In the genomic region with DNA sequence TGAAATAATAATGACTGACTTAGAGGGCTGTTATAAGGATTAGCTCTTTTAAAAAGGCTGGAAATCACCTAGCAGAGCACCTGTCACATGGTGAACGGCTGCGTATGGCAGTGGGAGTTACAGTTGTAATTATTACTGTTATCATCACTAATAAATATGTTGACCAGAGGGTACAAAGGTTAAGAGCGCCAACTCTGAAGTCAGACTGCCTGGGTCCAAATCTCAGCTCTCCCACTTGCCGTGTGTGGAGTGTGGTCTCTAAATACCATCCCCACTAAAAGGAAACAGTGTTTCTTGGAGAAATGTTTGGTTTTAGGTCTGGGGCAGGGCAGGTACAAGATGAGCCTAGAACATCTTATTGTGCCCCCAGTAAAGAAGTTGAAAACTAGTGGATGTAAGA, we compare ENCODE assay signal across 29 cellular contexts.
"Had no signal": no experiment of that assay in that cellular context is flagged by ENCODE, and none has a peak within 500 bp of the region (broad histone marks: within the 10 kb centered on the region; RNA-seq: fewer than 3 reads in every experiment).

No MANE protein-coding gene starts in this region.

- FAIRE-seq: astrocyte, bronchial epithelial cell, colon, endometrium, endothelial cell of umbilical vein, frontal cortex had no signal

- H3K27ac ChIP-seq: brain microvascular endothelial cell, epithelial cell of prostate had no signal

- DNase-seq: activated CD4-positive, alpha-beta memory T cell treated with anti-CD3 and anti-CD28 coated beads, Interleukin-2, amount 10 ng/mL, durations not matched to agents 7 days and 5 days; activated CD4-positive, alpha-beta T cell treated with anti-CD3 and anti-CD28 coated beads for 1 hour; activated CD4-positive, alpha-beta T cell treated with anti-CD3 and anti-CD28 coated beads for 4 hours; activated CD4-positive, alpha-beta T cell treated with anti-CD3 and anti-CD28 coated beads, Interleukin-2, amount 10 ng/mL, durations not matched to agents 7 days and 5 days; activated CD4-positive, alpha-beta T cell treated with anti-CD3 and anti-CD28 coated beads, Interleukin-2, amount 50 U/mL, for 4 hours; activated CD8-positive, alpha-beta memory T cell treated with anti-CD3 and anti-CD28 coated beads for 24 hours; activated effector memory CD4-positive, alpha-beta T cell treated with Interleukin-2 at 50 U/mL for 16 hours; activated gamma-delta T cell treated with Interleukin-2 at 50 U/mL for 16 hours; activated naive CD4-positive, alpha-beta T cell treated with anti-CD3 and anti-CD28 coated beads, Interleukin-2, amount 50 U/mL, for 16 hours; activated naive CD4-positive, alpha-beta T cell treated with Interleukin-2 at 50 U/mL for 16 hours; activated T-cell treated with anti-CD3 and anti-CD28 coated beads, Interleukin-2, amount 50 U/mL, for 4 hours; amniotic stem cell; anterior cingulate cortex; brain microvascular endothelial cell; cortex of kidney; dermis blood vessel endothelial cell; effector CD8-positive, alpha-beta T cell; foreskin fibroblast; head of caudate nucleus; T-helper 2 cell had no signal

- ATAC-seq: activated T-cell treated with anti-CD3 and anti-CD28 coated beads, Interleukin-2, amount 50 U/mL, for 4 hours; activated T-helper 17 cell treated with anti-CD3 and anti-CD28 coated beads, Interleukin-2, amount 50 U/mL, for 72 hours; WTC11 had no signal

- H3K36me3 ChIP-seq: brain microvascular endothelial cell had no signal
